Comparison of ENCODE assay signal across 1 cellular context in genomic region chr7:6438427-6438826, GRCh38.
TF ChIP-seq lines count a peak whose summit lies in the region.

No MANE protein-coding gene starts in this region.

TF ChIP-seq in K562, 482 proteins besides CTCF, POLR2A, EP300 and RAD21:
- TF ChIP-seq ZNF316 (IDR thresholded peaks at IDR 0.05) (peak; percentile 67), RBM22 (IDR thresholded peaks at IDR 0.05; ENCODE audit: low read depth, low read length, poor library complexity, severe bottlenecking) (no peak), MAFG (tag; conservative IDR thresholded peaks at IDR 0.05) (0 out of 2 replicates have a peak, but pooled peaks have one; percentile 25), HLTF (IDR thresholded peaks at IDR 0.05) (no peak), ATF3 (IDR thresholded peaks at IDR 0.05) (no peak), ATF3 (CRISPR knock-in tag; conservative IDR thresholded peaks at IDR 0.05) (no peak), HNRNPUL1 (IDR thresholded peaks at IDR 0.05; ENCODE audit: low read length) (no peak), ZBTB12 (CRISPR knock-in tag; IDR thresholded peaks at IDR 0.05) (no peak), PHF20 (IDR thresholded peaks at IDR 0.05; ENCODE audit: partially characterized antibody) (no peak), NELFE (IDR thresholded peaks at IDR 0.05; ENCODE audit: insufficient read depth, insufficient read length) (no peak), RBM34 (IDR thresholded peaks at IDR 0.05; ENCODE audit: borderline replicate concordance, insufficient read depth, low read length) (no peak), C11orf30 (IDR thresholded peaks at IDR 0.05; ENCODE audit: low read depth) (peak; percentile 46; the same call in 1 of the 2 replicates), MAFF (IDR thresholded peaks at IDR 0.05; ENCODE audit: low read length) (0 out of 2 replicates have a peak, but pooled peaks have one; percentile 23), GMEB1 (CRISPR knock-in tag; IDR thresholded peaks at IDR 0.05) (no peak)
TF ChIP-seq in K562: peak in this region for 4.
